ENCODE assay signal across 22 cellular contexts in the genomic region with DNA sequence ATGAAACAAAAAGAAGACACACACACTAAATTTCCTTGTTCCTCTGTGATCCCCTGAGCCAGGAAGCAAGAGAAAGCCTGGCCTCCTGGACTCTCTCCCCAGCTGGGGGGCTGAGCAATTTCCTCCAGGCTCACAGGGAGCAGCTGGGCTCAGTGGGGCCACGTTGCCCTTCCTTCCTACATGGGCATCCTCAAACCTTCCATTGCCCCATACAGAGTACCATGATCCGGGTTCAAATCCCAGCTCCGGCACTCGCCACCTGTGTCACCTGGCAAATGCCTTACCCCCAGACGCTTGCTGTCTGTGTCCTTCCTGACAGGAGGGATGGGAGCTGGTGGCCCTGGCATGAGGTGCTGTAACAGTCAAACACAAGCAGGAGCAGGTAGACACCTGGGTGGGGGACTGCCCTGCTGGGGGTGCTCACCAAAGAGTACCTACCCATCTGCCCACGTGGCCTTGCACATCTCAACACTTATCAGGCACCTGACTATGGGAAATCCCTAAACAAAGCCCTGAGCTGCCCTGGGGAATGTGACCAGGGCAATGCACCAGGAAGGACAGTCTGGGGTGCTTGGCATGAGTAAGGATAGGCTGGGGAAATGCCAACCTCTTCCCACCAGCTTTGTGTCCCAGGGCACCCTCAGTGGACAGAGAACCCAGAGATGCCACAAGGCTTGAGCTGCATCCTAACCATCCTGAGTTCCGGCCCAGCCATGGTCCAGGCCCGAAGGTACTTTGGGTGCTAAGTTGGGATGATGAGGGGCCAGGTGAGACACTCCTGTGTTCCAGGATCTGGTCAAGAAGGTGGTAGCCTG. TPM values are rescaled to one million over a fixed set of nuclear protein-coding genes. Genes with fewer than 3 reads are reported as not detected.
"Had no signal": no experiment of that assay in that cellular context is flagged by ENCODE, and none has a peak within 500 bp of the region (broad histone marks: within the 10 kb centered on the region; RNA-seq: fewer than 3 reads in every experiment).

No MANE protein-coding gene starts in this region.

RNA-seq across cellular contexts. Expression of a gene that starts 2.4 kb away (rescaled TPM):
- total RNA-seq: kidney, left colon, left ventricle myocardium inferior, lung microvascular endothelial cell, mesenteric fat pad, mucosa of gallbladder, natural killer cell, omental fat pad, ovary, progenitor cell of endocrine pancreas, pulmonary artery endothelial cell, renal cortical epithelial cell, right atrium auricular region, skeletal muscle tissue, smooth muscle cell, subcutaneous adipose tissue, suprapubic skin, thoracic aorta, urinary bladder, vagina had no signal
- polyA plus RNA-seq: immature natural killer cell, neural cell, ovary, smooth muscle cell, urinary bladder had no signal
